In genomic region chr16:88941933-88942909, GRCh38 we compare ENCODE assay signal across 9 cellular contexts. TPM values are rescaled to one million over a fixed set of nuclear protein-coding genes. Genes with fewer than 3 reads are reported as not detected.
DNase-seq lines count a peak whose midpoint lies in the region; ATAC-seq and TF ChIP-seq lines count a peak whose summit lies in the region.
"Had no signal": no experiment of that assay in that cellular context is flagged by ENCODE, and none has a peak within 500 bp of the region (broad histone marks: within the 10 kb centered on the region; RNA-seq: fewer than 3 reads in every experiment).

No MANE protein-coding gene starts in this region.

- H3K27ac ChIP-seq in BLaER1 = no peak overlapping the region
- no peak overlapping the region for H3K27ac ChIP-seq in psoas muscle

- H3K4me3 ChIP-seq in BLaER1 (0 out of 2 replicates have a peak overlapping the region, but pooled peaks have one; percentile 36), foreskin fibroblast (ENCODE audit: low read depth in 1 of 2, low read length in 2 of 2) (no peak overlapping the region), psoas muscle (peak overlapping the region; percentile 57)

- H3K9me3 ChIP-seq in BLaER1 (no peaks in the 10 kb centered on the region), psoas muscle (no peaks in the 10 kb centered on the region)

- WGBS in psoas muscle, 3 donors = 16 to 28% (median 25%) methylated on average over 39 to 51 of the region's 51 CpGs

- no peak overlapping the region for H3K9ac ChIP-seq in BLaER1

- H4K20me1 ChIP-seq in BLaER1 = peaks cover 94% of the 10 kb centered on the region

- intact Hi-C loops in psoas muscle (cut with DNase I) = loop anchor here (5.0 kb wide), 3 partner anchors 225 to 275 kb away; partner anchors contain the start of gene ZNF778 (in 1 of the 2)

- H3K36me3 ChIP-seq in BLaER1 (peaks cover 9% of the 10 kb centered on the region; the same call in 1 of the 2 replicates), psoas muscle (ENCODE audit: insufficient read depth in 1 of 2, low read depth in 1 of 2) (no peaks in the 10 kb centered on the region)

- ATAC-seq in psoas muscle (peak; percentile 55 to 79 (median 72)), HG03175 (IDR thresholded peaks at IDR 0.05; ENCODE audit: unreplicated experiment) (no peak), GM18858 (IDR thresholded peaks at IDR 0.05; ENCODE audit: unreplicated experiment) (no peak)

- H3K4me1 ChIP-seq in BLaER1 (peaks cover 84% of the 10 kb centered on the region), psoas muscle (peaks cover 10% of the 10 kb centered on the region)

- TF ChIP-seq CTCF in foreskin fibroblast (IDR thresholded peaks at IDR 0.05; ENCODE audit: low read depth, low read length) = peak; percentile 54
- TF ChIP-seq CTCF in psoas muscle (IDR thresholded peaks at IDR 0.05) = peak; percentile 78

- peaks cover 32% of the 10 kb centered on the region for H3K27me3 ChIP-seq in BLaER1
- peaks cover 0 to 34% (median 5%) of the 10 kb centered on the region in 3 donors for H3K27me3 ChIP-seq in psoas muscle (ENCODE audit: insufficient read depth in 3 of 3, low read length in 2 of 3)

- peak overlapping the region; percentile 82 for H3K4me2 ChIP-seq in BLaER1

- DNase-seq in GM19240 (ENCODE audit: insufficient read length, low spot score) = peak; percentile 94
- peak; percentile 34 for DNase-seq in NCI-H1092 treated with DMSO at 0.1 percent for 48 hours (lab: John Stamatoyannopoulos, UW)
- peak; percentile 72 for DNase-seq in activated T-cell treated with anti-CD3 and anti-CD28 coated beads, Interleukin-2, amount 50 U/mL, for 1 hour
- peak in 1 of 2 donors; percentile 55 for DNase-seq in foreskin fibroblast
- peak; percentile 55 to 76 for DNase-seq in psoas muscle

RNA-seq across cellular contexts. Expression of gene CBFA2T3, which starts 34.8 kb away (rescaled TPM):
- total RNA-seq in psoas muscle = 10 to 100 TPM in 1 of 4 donors, 1 to 10 TPM in 3; 4.7 to 15.0 (median 6.7) TPM
- 1 to 10 TPM; 2.6 to 6.0 (median 3.4) TPM for polyA plus RNA-seq in psoas muscle
- total RNA-seq: renal cortical epithelial cell had no signal

Comparison
In these comparisons a context has a peak if more than half of its experiments do, and no peak if none do; other contexts are left out.
1. H3K4me3 ChIP-seq: peak in BLaER1 (single experiment) and psoas muscle (single experiment); none in foreskin fibroblast (0 of 2).
2. ATAC-seq: peak in psoas muscle (4 of 4); none in HG03175 (single experiment) and GM18858 (single experiment).